Comparison of ENCODE assay signal across 13 cellular contexts in genomic region chr5:20678814-20679298, GRCh38.
DNase-seq lines count a peak whose midpoint lies in the region; ATAC-seq and TF ChIP-seq lines count a peak whose summit lies in the region.
"Had no signal": no experiment of that assay in that cellular context is flagged by ENCODE, and none has a peak within 500 bp of the region (broad histone marks: within the 10 kb centered on the region; RNA-seq: fewer than 3 reads in every experiment).

No MANE protein-coding gene starts in this region.

- TF ChIP-seq RAD21 in HCT116 (IDR thresholded peaks at IDR 0.05; ENCODE audit: low read depth) = no peak

- H3K4me1 ChIP-seq in HCT116 (ENCODE audit: control insufficient read depth in 1 of 2, insufficient read depth in 2 of 2, low read length in 2 of 2) (no peaks in the 10 kb centered on the region), fibroblast of lung (ENCODE audit: control insufficient read depth, extremely low read depth, insufficient read depth, low read length) (no peaks in the 10 kb centered on the region)
- H3K4me1 ChIP-seq: testis had no signal

- H3K79me2 ChIP-seq in HCT116 (ENCODE audit: insufficient read depth, low read length) = no peaks in the 10 kb centered on the region
- no peaks in the 10 kb centered on the region for H3K79me2 ChIP-seq in fibroblast of lung (ENCODE audit: control insufficient read depth, insufficient read depth, low read length)

- H3K27ac ChIP-seq in HCT116 (ENCODE audit: low read depth, low read length) = no peak overlapping the region
- H3K27ac ChIP-seq in RWPE1 = no peak overlapping the region
- H3K27ac ChIP-seq in fibroblast of lung (ENCODE audit: insufficient read depth, low read length) = no peak overlapping the region
- H3K27ac ChIP-seq: testis had no signal

- no peak overlapping the region for H3K27ac Mint-ChIP-seq in nephron progenitor cell
- H3K27ac Mint-ChIP-seq: CD8-positive, alpha-beta T cell; endodermal cell had no signal

- RAD21 ChIA-PET in HCT116 (lab: Charles Lee; ENCODE audit: low non-redundant PET in 1 of 2, low total read pairs in 2 of 2, uncharacterized antibody in 2 of 2, unreplicated experiment in 2 of 2) = no interaction called here

- POLR2A ChIA-PET in AG04449 (lab: Yijun Ruan, JAX) = no interaction called here
- POLR2A ChIA-PET in HCT116 (lab: Charles Lee) = no interaction called here
- POLR2A ChIA-PET in RWPE1 (lab: Yijun Ruan, JAX; ENCODE audit: low non-redundant PET) = no interaction called here

- H3K36me3 Mint-ChIP-seq in nephron progenitor cell (ENCODE audit: low read depth) = no peaks in the 10 kb centered on the region
- H3K36me3 Mint-ChIP-seq: CD8-positive, alpha-beta T cell had no signal

- no peaks in the 10 kb centered on the region for H3K9me2 ChIP-seq in HCT116 (ENCODE audit: insufficient read depth)

- no peaks in the 10 kb centered on the region for H3K36me3 ChIP-seq in HCT116 (ENCODE audit: control insufficient read depth in 1 of 2, insufficient read depth in 2 of 2, low read length in 2 of 2)
- H3K36me3 ChIP-seq in fibroblast of lung (ENCODE audit: control insufficient read depth, insufficient read depth, low read length) = no peaks in the 10 kb centered on the region

- no peak overlapping the region for H2AFZ ChIP-seq in HCT116 (ENCODE audit: low read depth, low read length, poor library complexity, severe bottlenecking)
- no peak overlapping the region for H2AFZ ChIP-seq in fibroblast of lung (ENCODE audit: low read length)

- H3K9ac ChIP-seq in HCT116 (ENCODE audit: low read length) = no peak overlapping the region
- H3K9ac ChIP-seq in fibroblast of lung (ENCODE audit: insufficient read depth, low read length) = no peak overlapping the region

- H3K4me1 Mint-ChIP-seq in nephron progenitor cell = no peaks in the 10 kb centered on the region

- peaks cover 2% of the 10 kb centered on the region for H3K27me3 Mint-ChIP-seq in nephron progenitor cell (ENCODE audit: low read depth, poor library complexity)

- no peaks in the 10 kb centered on the region for H3K9me3 Mint-ChIP-seq in nephron progenitor cell
- H3K9me3 Mint-ChIP-seq: endodermal cell had no signal

- H3K27me3 ChIP-seq in HCT116 (ENCODE audit: insufficient read depth, low read length) (no peaks in the 10 kb centered on the region), fibroblast of lung (ENCODE audit: control insufficient read depth, insufficient read depth, low read length) (no peaks in the 10 kb centered on the region)
- H3K27me3 ChIP-seq: testis had no signal

- no peak overlapping the region for H3K4me3 ChIP-seq in AG04449 (ENCODE audit: low read depth, low read length)
- H3K4me3 ChIP-seq in HCT116 (replicated peaks in 1 of 2; ENCODE audit: low read depth in 1 of 2, low read length in 2 of 2) = no peak overlapping the region
- H3K4me3 ChIP-seq in fibroblast of lung (replicated peaks in 1 of 4; ENCODE audit: control extremely low read depth in 1 of 4, insufficient read depth in 1 of 4, low read depth in 3 of 4, low read length in 4 of 4) = no peak overlapping the region
- H3K4me3 ChIP-seq: testis had no signal

- no peak overlapping the region for H3K4me3 Mint-ChIP-seq in nephron progenitor cell
- H3K4me3 Mint-ChIP-seq: activated T-cell treated with anti-CD3 and anti-CD28 coated beads, Interleukin-2, amount 50 U/mL, for 4 hours; CD8-positive, alpha-beta T cell; endodermal cell had no signal

- TF ChIP-seq POLR2A in HCT116 (IDR thresholded peaks at IDR 0.05; ENCODE audit: borderline replicate concordance, extremely low read depth, insufficient read depth, insufficient read length) = no peak

- TF ChIP-seq CTCF in AG04449 (IDR thresholded peaks at IDR 0.05; ENCODE audit: insufficient read depth, low read length, missing control alignments) (no peak), HCT116 (IDR thresholded peaks at IDR 0.05 in 2 of 3, conservative IDR thresholded peaks at IDR 0.05 in 1 of 3; ENCODE audit: borderline replicate concordance in 1 of 3, insufficient read depth in 1 of 3, low read depth in 2 of 3, low read length in 2 of 3) (no peak), RWPE1 (conservative IDR thresholded peaks at IDR 0.05; ENCODE audit: low read depth) (no peak), fibroblast of lung (conservative IDR thresholded peaks at IDR 0.05 in 1 of 2, IDR thresholded peaks at IDR 0.05 in 1 of 2; ENCODE audit: low read depth in 1 of 2, low read length in 2 of 2) (no peak), nephron progenitor cell (IDR thresholded peaks at IDR 0.05) (no peak)

- ATAC-seq in HCT116 (no peak), GM18519 (IDR thresholded peaks at IDR 0.05; ENCODE audit: low FRiP score, unreplicated experiment) (no peak)
- ATAC-seq: activated T-cell treated with anti-CD3 and anti-CD28 coated beads, Interleukin-2, amount 50 U/mL, for 4 hours; CD8-positive, alpha-beta T cell had no signal

- no peaks in the 10 kb centered on the region for H4K20me1 ChIP-seq in HCT116 (ENCODE audit: insufficient read depth)
- no peaks in the 10 kb centered on the region for H4K20me1 ChIP-seq in fibroblast of lung (ENCODE audit: control insufficient read depth, extremely low read depth, insufficient read depth, low read length)

- H3K4me2 ChIP-seq in HCT116 (ENCODE audit: low read length) = no peak overlapping the region
- H3K4me2 ChIP-seq in fibroblast of lung (ENCODE audit: extremely low read depth, insufficient read depth, low read length) = no peak overlapping the region

- H3K9me3 ChIP-seq in HCT116 (ENCODE audit: control insufficient read depth in 1 of 2, insufficient read depth in 1 of 2, low read depth in 1 of 2, low read length in 2 of 2) (peaks cover 21 to 38% of the 10 kb centered on the region in 2 experiments; a peak in 2 of 4 replicates), fibroblast of lung (ENCODE audit: control insufficient read depth, insufficient read depth, low read depth, low read length) (no peaks in the 10 kb centered on the region)
- H3K9me3 ChIP-seq: testis had no signal

- peak; percentile 10 for DNase-seq in AG04449 (ENCODE audit: low read depth, low spot score)
- no peak for DNase-seq in HCT116 (ENCODE audit: low read depth, low spot score)
- DNase-seq in RWPE1 (ENCODE audit: low spot score) = peak; percentile 85
- DNase-seq in fibroblast of lung (ENCODE audit: low read depth in 2 of 2) = peak; percentile 95 to 96
- no peak for DNase-seq in OCI-M2 (lab: John Stamatoyannopoulos, UW; ENCODE audit: unreplicated experiment)
- DNase-seq in NCI-H526 (lab: John Stamatoyannopoulos, UW) = no peak
- DNase-seq in nephron progenitor cell = no peak
- DNase-seq: activated T-cell treated with anti-CD3 and anti-CD28 coated beads, Interleukin-2, amount 50 U/mL, for 4 hours; CD8-positive, alpha-beta T cell; endodermal cell; NCI-H1417 treated with DMSO at 0.1 percent for 48 hours; testis had no signal

- CTCF ChIA-PET in AG04449 (lab: Yijun Ruan, JAX) (no interaction called here), HCT116 (lab: Charles Lee) (no interaction called here), RWPE1 (lab: Yijun Ruan, JAX) (interaction anchor here (0.6 kb wide), 1 partner anchor 1070 kb away, joined by 4 read pairs; no protein-coding TSS in a partner anchor)

- no TSS peak for BruUV-seq in HCT116 (replicated peaks; lab: Mats Ljungman, UMichigan)

- intact Hi-C loops in HCT116 (cut with micrococcal nuclease) = no loop called here

TF ChIP-seq in HCT116, 20 proteins besides CTCF, POLR2A, EP300 and RAD21:
- peak; percentile 26 for TF ChIP-seq TCF7L2 (IDR thresholded peaks at IDR 0.05; ENCODE audit: borderline replicate concordance, extremely low read depth, insufficient read depth, insufficient read length)
- no peak for TF ChIP-seq SP1 (IDR thresholded peaks at IDR 0.05; ENCODE audit: low read depth)

Comparison
In these comparisons a context has a peak if more than half of its experiments do, and no peak if none do; other contexts are left out.
1. DNase-seq: peak in AG04449 (single experiment), RWPE1 (single experiment) and fibroblast of lung (2 of 2); none in HCT116 (single experiment), OCI-M2 (single experiment), NCI-H526 (0 of 2) and nephron progenitor cell (single experiment).